8 cellular contexts compared by ENCODE assay signal in genomic region chrX:149286940-149287349, GRCh38.
DNase-seq lines count a peak whose midpoint lies in the region; ATAC-seq and TF ChIP-seq lines count a peak whose summit lies in the region.

No MANE protein-coding gene starts in this region.

- no peaks in the 10 kb centered on the region for H3K4me1 ChIP-seq in adrenal gland (replicated peaks in 1 of 2)

- H3K27ac ChIP-seq in adrenal gland: no peak overlapping the region

- no peaks in the 10 kb centered on the region for H3K9me3 ChIP-seq in adrenal gland (replicated peaks in 1 of 3)

- TF ChIP-seq POLR2A in adrenal gland (IDR thresholded peaks at IDR 0.05): no peak

- intact Hi-C loops in adrenal gland (cut with DNase I): no loop called here

- WGBS in adrenal gland, 4 donors: 21 to 29% (median 24%) methylated on average over 4 of the region's 4 CpGs

- in situ Hi-C loops in SK-MEL-5 (cut with HindIII; ENCODE audit: low pct_unique_long_range_greater_than_20kb, low sequenced_read_pairs): no loop called here

- TF ChIP-seq CTCF in adrenal gland (IDR thresholded peaks at IDR 0.05): peak; percentile 31 to 64 (median 44)

- DNase-seq in DMS 273 (lab: John Stamatoyannopoulos, UW; ENCODE audit: unreplicated experiment): peak; percentile 78
- peak; percentile 3 for DNase-seq in HuH-7.5 (ENCODE audit: low spot score)
- peak; percentile 56 for DNase-seq in SK-MEL-5 (ENCODE audit: low read depth, low spot score)
- DNase-seq in adrenal gland: peak; percentile 23 to 54 (median 35)
- DNase-seq in iPS-NIHi7 (ENCODE audit: extremely low spot score): peak; percentile 70
- peak; percentile 36 to 37 for DNase-seq in stimulated activated CD4-positive, alpha-beta T cell treated with anti-CD3 and anti-CD28 coated beads, Interleukin-2, amount 100 ng/mL, for 24 hours
- no peak for DNase-seq in epidermal melanocyte (ENCODE audit: insufficient read length, low spot score)

- peaks cover 3% of the 10 kb centered on the region for H3K27me3 ChIP-seq in adrenal gland

- ATAC-seq in GM19372 (IDR thresholded peaks at IDR 0.05; ENCODE audit: low read depth, unreplicated experiment): peak; percentile 80

- no peaks in the 10 kb centered on the region for H3K36me3 ChIP-seq in adrenal gland (replicated peaks in 1 of 2)

- H3K4me3 ChIP-seq in adrenal gland: no peak overlapping the region
